In genomic region chr15:78069630-78070029, GRCh38 we compare ENCODE assay signal across 1 cellular context.
TF ChIP-seq lines count a peak whose summit lies in the region.

No MANE protein-coding gene starts in this region.

TF ChIP-seq in SK-N-SH treated with all-trans-retinoic acid at 6 μM for 48 hours, 23 proteins besides CTCF, POLR2A, EP300 and RAD21 (continued from another document):
- TF ChIP-seq POU6F1 (CRISPR knock-in tag; IDR thresholded peaks at IDR 0.05; ENCODE audit: borderline replicate concordance, low read depth): no peak
- TF ChIP-seq PATZ1 (CRISPR knock-in tag; IDR thresholded peaks at IDR 0.05; ENCODE audit: borderline replicate concordance): no peak
- no peak for TF ChIP-seq ZFP30 (CRISPR knock-in tag; IDR thresholded peaks at IDR 0.05)
- TF ChIP-seq GLIS3 (CRISPR knock-in tag; IDR thresholded peaks at IDR 0.05): no peak
- no peak for TF ChIP-seq ISL1 (CRISPR knock-in tag; IDR thresholded peaks at IDR 0.05)
- TF ChIP-seq ARNTL (CRISPR knock-in tag; IDR thresholded peaks at IDR 0.05; ENCODE audit: borderline replicate concordance, low read depth): no peak
- TF ChIP-seq TSHZ2 (CRISPR knock-in tag; IDR thresholded peaks at IDR 0.05): no peak
- no peak for TF ChIP-seq CREB5 (CRISPR knock-in tag; IDR thresholded peaks at IDR 0.05; ENCODE audit: low read depth)
- no peak for TF ChIP-seq ZFP3 (CRISPR knock-in tag; IDR thresholded peaks at IDR 0.05)
- TF ChIP-seq RARB (CRISPR knock-in tag; IDR thresholded peaks at IDR 0.05): no peak
- TF ChIP-seq SNAI2 (CRISPR knock-in tag; IDR thresholded peaks at IDR 0.05): no peak
TF ChIP-seq in SK-N-SH treated with all-trans-retinoic acid at 6 μM for 48 hours: peak in this region for 0.
